In genomic region chr1:2175055-2175414, GRCh38 we compare ENCODE assay signal across 17 cellular contexts. TPM values are rescaled to one million over a fixed set of nuclear protein-coding genes. Genes with fewer than 3 reads are reported as not detected.
A peak's percentile ranks its signal among the peaks of the same experiment; 100 is the strongest.
DNase-seq lines count a peak whose midpoint lies in the region; ATAC-seq and TF ChIP-seq lines count a peak whose summit lies in the region.
"Had no signal": no experiment of that assay in that cellular context is flagged by ENCODE, and none has a peak within 500 bp of the region (broad histone marks: within the 10 kb centered on the region; RNA-seq: fewer than 3 reads in every experiment).

No MANE protein-coding gene starts in this region.

- H3K27ac Mint-ChIP-seq in activated CD4-positive, alpha-beta T cell treated with anti-CD3 and anti-CD28 coated beads, Interleukin-2, amount 10 ng/mL, durations not matched to agents 24 days and 14 days, result peak overlapping the region; percentile 20
- no peak overlapping the region for H3K27ac Mint-ChIP-seq in activated CD4-positive, alpha-beta T cell treated with anti-CD3 and anti-CD28 coated beads, Interleukin-2, amount 10 ng/mL, durations not matched to agents 7 days and 5 days
- H3K27ac Mint-ChIP-seq: H9; progenitor cell of endocrine pancreas; stimulated activated naive B cell treated with anti-CD40 and anti-IgM and Interleukin-4, amounts not matched to agents 10 μg/mL and 1 μg/mL and 100 μg/mL, for 72 hours; T-cell had no signal

- peak overlapping the region; percentile 29 to 38 for H3K4me3 ChIP-seq in foreskin fibroblast (ENCODE audit: low read depth in 1 of 2, low read length in 2 of 2)
- peak overlapping the region in 1 of 8 donors; percentile 43 for H3K4me3 ChIP-seq in spleen
- H3K4me3 ChIP-seq: PC-9 had no signal

- no peaks in the 10 kb centered on the region for H3K9me3 Mint-ChIP-seq in activated CD4-positive, alpha-beta T cell treated with anti-CD3 and anti-CD28 coated beads, Interleukin-2, amount 10 ng/mL, durations not matched to agents 24 days and 14 days
- no peaks in the 10 kb centered on the region for H3K9me3 Mint-ChIP-seq in activated CD4-positive, alpha-beta T cell treated with anti-CD3 and anti-CD28 coated beads, Interleukin-2, amount 10 ng/mL, durations not matched to agents 7 days and 5 days
- H3K9me3 Mint-ChIP-seq: brain; H9; stimulated activated naive B cell treated with anti-CD40 and anti-IgM and Interleukin-4, amounts not matched to agents 10 μg/mL and 1 μg/mL and 100 μg/mL, for 72 hours; T-cell had no signal

- 61 to 78% (median 75%) methylated on average over 9 of the region's 9 CpGs for WGBS in spleen, 5 donors

- H3K27me3 ChIP-seq in spleen (replicated peaks in 1 of 7), result no peaks in the 10 kb centered on the region

- H3K4me1 ChIP-seq in spleen, result peaks cover 3 to 19% (median 13%) of the 10 kb centered on the region in 6 donors

- no peaks in the 10 kb centered on the region for H3K36me3 Mint-ChIP-seq in activated CD4-positive, alpha-beta T cell treated with anti-CD3 and anti-CD28 coated beads, Interleukin-2, amount 10 ng/mL, durations not matched to agents 24 days and 14 days (ENCODE audit: low read depth)
- H3K36me3 Mint-ChIP-seq in activated CD4-positive, alpha-beta T cell treated with anti-CD3 and anti-CD28 coated beads, Interleukin-2, amount 10 ng/mL, durations not matched to agents 7 days and 5 days (ENCODE audit: low read depth), result no peaks in the 10 kb centered on the region

- no peaks in the 10 kb centered on the region for H3K27me3 Mint-ChIP-seq in activated CD4-positive, alpha-beta T cell treated with anti-CD3 and anti-CD28 coated beads, Interleukin-2, amount 10 ng/mL, durations not matched to agents 24 days and 14 days
- H3K27me3 Mint-ChIP-seq in activated CD4-positive, alpha-beta T cell treated with anti-CD3 and anti-CD28 coated beads, Interleukin-2, amount 10 ng/mL, durations not matched to agents 7 days and 5 days, result no peaks in the 10 kb centered on the region
- H3K27me3 Mint-ChIP-seq: progenitor cell of endocrine pancreas; stimulated activated naive B cell treated with anti-CD40 and anti-IgM and Interleukin-4, amounts not matched to agents 10 μg/mL and 1 μg/mL and 100 μg/mL, for 72 hours; T-cell had no signal

- peak overlapping the region; percentile 59 for H3K4me3 Mint-ChIP-seq in activated CD4-positive, alpha-beta T cell treated with anti-CD3 and anti-CD28 coated beads, Interleukin-2, amount 10 ng/mL, durations not matched to agents 24 days and 14 days
- H3K4me3 Mint-ChIP-seq in activated CD4-positive, alpha-beta T cell treated with anti-CD3 and anti-CD28 coated beads, Interleukin-2, amount 10 ng/mL, durations not matched to agents 7 days and 5 days, result no peak overlapping the region
- H3K4me3 Mint-ChIP-seq: brain, H9 had no signal

- TF ChIP-seq CTCF in VCaP (conservative IDR thresholded peaks at IDR 0.05), result no peak
- TF ChIP-seq CTCF in foreskin fibroblast (IDR thresholded peaks at IDR 0.05; ENCODE audit: low read depth, low read length), result no peak
- TF ChIP-seq CTCF in spleen (IDR thresholded peaks at IDR 0.05 in 8 of 11, conservative IDR thresholded peaks at IDR 0.05 in 3 of 11), result no peak

- POLR2A ChIA-PET in activated CD4-positive, alpha-beta T cell treated with anti-CD3 and anti-CD28 coated beads, Interleukin-2, amount 10 ng/mL, durations not matched to agents 7 days and 5 days (lab: Charles Lee), result no interaction called here

- H3K9me3 ChIP-seq in spleen, result no peaks in the 10 kb centered on the region

- ATAC-seq in GM21825 (IDR thresholded peaks at IDR 0.05; ENCODE audit: unreplicated experiment), result no peak

- CTCF ChIA-PET in activated CD4-positive, alpha-beta T cell treated with anti-CD3 and anti-CD28 coated beads, Interleukin-2, amount 10 ng/mL, durations not matched to agents 7 days and 5 days (lab: Charles Lee), result interaction anchor here (0.7 to 2.9 kb wide), 9 partner anchors 10 to 116 kb away, joined by 3 to 13 read pairs (median 4); partner anchors contain the start of gene FAAP20

- no peaks in the 10 kb centered on the region for H3K4me1 Mint-ChIP-seq in activated CD4-positive, alpha-beta T cell treated with anti-CD3 and anti-CD28 coated beads, Interleukin-2, amount 10 ng/mL, durations not matched to agents 24 days and 14 days
- H3K4me1 Mint-ChIP-seq in activated CD4-positive, alpha-beta T cell treated with anti-CD3 and anti-CD28 coated beads, Interleukin-2, amount 10 ng/mL, durations not matched to agents 7 days and 5 days, result peaks cover 2% of the 10 kb centered on the region

- peaks cover 0 to 67% (median 19%) of the 10 kb centered on the region in 6 donors for H3K36me3 ChIP-seq in spleen

- intact Hi-C loops in activated CD4-positive, alpha-beta T cell treated with anti-CD3 and anti-CD28 coated beads, Interleukin-2, amount 10 ng/mL, durations not matched to agents 24 days and 14 days (cut with micrococcal nuclease), result no loop called here
- intact Hi-C loops in spleen (cut with DNase I; ENCODE audit: low total_unique reads), result no loop called here

- H3K27ac ChIP-seq in VCaP, result peak overlapping the region; percentile 76
- peak overlapping the region in 4 of 8 donors; percentile 9 to 61 (median 36) for H3K27ac ChIP-seq in spleen
- H3K27ac ChIP-seq: PC-9 had no signal

- no peak for TF ChIP-seq POLR2A in spleen (IDR thresholded peaks at IDR 0.05)

- DNase-seq in activated CD4-positive, alpha-beta T cell treated with anti-CD3 and anti-CD28 coated beads, Interleukin-2, amount 10 ng/mL, durations not matched to agents 24 days and 14 days, result no peak
- no peak for DNase-seq in activated CD4-positive, alpha-beta T cell treated with anti-CD3 and anti-CD28 coated beads, Interleukin-2, amount 10 ng/mL, durations not matched to agents 7 days and 5 days
- DNase-seq in foreskin fibroblast (no peak), spleen (peak; percentile 55), cerebellar nuclear complex (lab: John Stamatoyannopoulos, UW) (no peak)
- no peak for DNase-seq in stimulated activated CD4-positive, alpha-beta T cell treated with anti-CD3 and anti-CD28 coated beads, Interleukin-12 subunit alpha, Interleukin-12 subunit beta, amount 100 ng/mL, for 4 hours
- DNase-seq: activated CD4-positive, alpha-beta T cell treated with anti-CD3 and anti-CD28 coated beads for 1 hour; effector memory CD4-positive, alpha-beta T cell; NCI-H524 treated with DMSO at 0.1 percent for 48 hours; stimulated activated naive B cell treated with anti-CD40 and anti-IgM and Interleukin-4, amounts not matched to agents 10 μg/mL and 1 μg/mL and 100 μg/mL, for 72 hours had no signal

RNA-seq across cellular contexts. Expression of gene FAAP20, which starts 19.5 kb away (rescaled TPM):
- total RNA-seq in activated CD4-positive, alpha-beta T cell treated with anti-CD3 and anti-CD28 coated beads, Interleukin-2, amount 10 ng/mL, durations not matched to agents 24 days and 14 days, result 55.8 and 60.3 TPM in 2 replicates
- total RNA-seq in activated CD4-positive, alpha-beta T cell treated with anti-CD3 and anti-CD28 coated beads, Interleukin-2, amount 10 ng/mL, durations not matched to agents 7 days and 5 days, result 10 to 100 TPM; 61.3 to 66.2 TPM
- 10 to 100 TPM; 20.6 to 64.0 (median 46.6) TPM for total RNA-seq in spleen
- 100 to 1,000 TPM in 1 of 3 donors, 10 to 100 TPM in 2; 66.8 to 113 (median 94.1) TPM for polyA plus RNA-seq in spleen

RNA-seq across cellular contexts. Expression of gene SKI, which starts 53.1 kb away (rescaled TPM):
- 40.7 and 41.1 TPM in 2 replicates for total RNA-seq in activated CD4-positive, alpha-beta T cell treated with anti-CD3 and anti-CD28 coated beads, Interleukin-2, amount 10 ng/mL, durations not matched to agents 24 days and 14 days
- 10 to 100 TPM; 60.7 to 62.0 TPM for total RNA-seq in activated CD4-positive, alpha-beta T cell treated with anti-CD3 and anti-CD28 coated beads, Interleukin-2, amount 10 ng/mL, durations not matched to agents 7 days and 5 days
- 10 to 100 TPM; 47.4 to 100.0 (median 64.0) TPM for total RNA-seq in spleen
- polyA plus RNA-seq in spleen, result 10 to 100 TPM in 1 of 3 donors, 1 to 10 TPM in 2; 4.4 to 16.8 (median 6.5) TPM
